Comparison of ENCODE assay signal across 24 cellular contexts in genomic region chr4:23710298-23710697, GRCh38.
"Had no signal": no experiment of that assay in that cellular context is flagged by ENCODE, and none has a peak within 500 bp of the region (broad histone marks: within the 10 kb centered on the region; RNA-seq: fewer than 3 reads in every experiment).

No MANE protein-coding gene starts in this region.

- H3K4me3 Mint-ChIP-seq: stimulated activated effector memory CD8-positive, alpha-beta T cell treated with anti-CD3 and anti-CD28 coated beads, Interleukin-12 subunit alpha, Interleukin-12 subunit beta, amount 100 ng/mL, for 72 hours; stimulated activated memory B cell treated with anti-CD40 and anti-IgM and Interleukin-4, amounts not matched to agents 10 μg/mL and 1 μg/mL and 100 μg/mL, for 72 hours; stimulated activated naive B cell treated with anti-CD40 and anti-IgM and Interleukin-4, amounts not matched to agents 10 μg/mL and 1 μg/mL and 100 μg/mL, for 72 hours; stimulated activated naive CD8-positive, alpha-beta T cell treated with anti-CD3 and anti-CD28 coated beads, Interleukin-15, amount 100 ng/mL, for 72 hours; stimulated activated naive CD8-positive, alpha-beta T cell treated with anti-CD3 and anti-CD28 coated beads, Interleukin-15, Interleukin-2, amounts not matched to agents 100 ng/mL and 50 ng/mL, for 24 hours; type B pancreatic cell had no signal

- H3K4me1 Mint-ChIP-seq: stimulated activated effector memory CD8-positive, alpha-beta T cell treated with anti-CD3 and anti-CD28 coated beads, Interleukin-12 subunit alpha, Interleukin-12 subunit beta, amount 100 ng/mL, for 72 hours; stimulated activated memory B cell treated with anti-CD40 and anti-IgM and Interleukin-4, amounts not matched to agents 10 μg/mL and 1 μg/mL and 100 μg/mL, for 72 hours; stimulated activated naive B cell treated with anti-CD40 and anti-IgM and Interleukin-4, amounts not matched to agents 10 μg/mL and 1 μg/mL and 100 μg/mL, for 72 hours; stimulated activated naive CD8-positive, alpha-beta T cell treated with anti-CD3 and anti-CD28 coated beads, Interleukin-15, amount 100 ng/mL, for 72 hours had no signal

- DNase-seq: stimulated activated CD4-positive, alpha-beta T cell treated with anti-CD3 and anti-CD28 coated beads, Interleukin-2, amount 100 ng/mL, for 48 hours; stimulated activated CD4-positive, alpha-beta T cell treated with anti-CD3 and anti-CD28 coated beads, Interleukin-4, amount 100 ng/mL, for 1 hour; stimulated activated CD4-positive, alpha-beta T cell treated with anti-CD3 and anti-CD28 coated beads, Interleukin-4, amount 100 ng/mL, for 24 hours; stimulated activated CD4-positive, alpha-beta T cell treated with anti-CD3 and anti-CD28 coated beads, Interleukin-4, amount 100 ng/mL, for 4 hours; stimulated activated CD8-positive, alpha-beta memory T cell treated with anti-CD3 and anti-CD28 coated beads, Interleukin-4, amount 100 ng/mL, for 48 hours; stimulated activated naive B cell treated with anti-CD40 and anti-IgM and Interleukin-4, amounts not matched to agents 10 μg/mL and 1 μg/mL and 100 μg/mL, for 72 hours; stimulated activated naive CD4-positive, alpha-beta T cell; stimulated activated naive CD4-positive, alpha-beta T cell treated with Interleukin-2 at 50 U/mL for 16 hours; stimulated activated naive CD8-positive, alpha-beta T cell treated with anti-CD3 and anti-CD28 coated beads, Interleukin-15, amount 100 ng/mL, for 72 hours; stimulated activated naive CD8-positive, alpha-beta T cell treated with anti-CD3 and anti-CD28 coated beads, Interleukin-15, Interleukin-2, amounts not matched to agents 100 U/mL and 50 U/mL, for 24 hours; stomach; substantia nigra; testis; thyroid gland; tibial artery; transverse colon; trophoblast cell; upper lobe of left lung; upper lobe of right lung; uterus had no signal

- H3K9me3 Mint-ChIP-seq: stimulated activated memory B cell treated with anti-CD40 and anti-IgM and Interleukin-4, amounts not matched to agents 10 μg/mL and 1 μg/mL and 100 μg/mL, for 72 hours; stimulated activated naive CD8-positive, alpha-beta T cell treated with anti-CD3 and anti-CD28 coated beads, Interleukin-15, amount 100 ng/mL, for 72 hours; stimulated activated naive CD8-positive, alpha-beta T cell treated with anti-CD3 and anti-CD28 coated beads, Interleukin-15, Interleukin-2, amounts not matched to agents 100 ng/mL and 50 ng/mL, for 24 hours; type B pancreatic cell had no signal

- H3K27ac Mint-ChIP-seq: stimulated activated effector memory CD8-positive, alpha-beta T cell treated with anti-CD3 and anti-CD28 coated beads, Interleukin-12 subunit alpha, Interleukin-12 subunit beta, amount 100 ng/mL, for 72 hours; stimulated activated memory B cell treated with anti-CD40 and anti-IgM and Interleukin-4, amounts not matched to agents 10 μg/mL and 1 μg/mL and 100 μg/mL, for 72 hours; stimulated activated naive B cell treated with anti-CD40 and anti-IgM and Interleukin-4, amounts not matched to agents 10 μg/mL and 1 μg/mL and 100 μg/mL, for 72 hours; stimulated activated naive CD8-positive, alpha-beta T cell treated with anti-CD3 and anti-CD28 coated beads, Interleukin-15, amount 100 ng/mL, for 72 hours; stimulated activated naive CD8-positive, alpha-beta T cell treated with anti-CD3 and anti-CD28 coated beads, Interleukin-15, Interleukin-2, amounts not matched to agents 100 ng/mL and 50 ng/mL, for 24 hours; type B pancreatic cell had no signal

- H3K27me3 Mint-ChIP-seq: stimulated activated memory B cell treated with anti-CD40 and anti-IgM and Interleukin-4, amounts not matched to agents 10 μg/mL and 1 μg/mL and 100 μg/mL, for 72 hours; stimulated activated naive B cell treated with anti-CD40 and anti-IgM and Interleukin-4, amounts not matched to agents 10 μg/mL and 1 μg/mL and 100 μg/mL, for 72 hours; stimulated activated naive CD8-positive, alpha-beta T cell treated with anti-CD3 and anti-CD28 coated beads, Interleukin-15, amount 100 ng/mL, for 72 hours; stimulated activated naive CD8-positive, alpha-beta T cell treated with anti-CD3 and anti-CD28 coated beads, Interleukin-15, Interleukin-2, amounts not matched to agents 100 ng/mL and 50 ng/mL, for 24 hours; type B pancreatic cell had no signal

- H3K36me3 Mint-ChIP-seq: stimulated activated effector memory CD8-positive, alpha-beta T cell treated with anti-CD3 and anti-CD28 coated beads, Interleukin-12 subunit alpha, Interleukin-12 subunit beta, amount 100 ng/mL, for 72 hours; stimulated activated memory B cell treated with anti-CD40 and anti-IgM and Interleukin-4, amounts not matched to agents 10 μg/mL and 1 μg/mL and 100 μg/mL, for 72 hours; stimulated activated naive B cell treated with anti-CD40 and anti-IgM and Interleukin-4, amounts not matched to agents 10 μg/mL and 1 μg/mL and 100 μg/mL, for 72 hours; type B pancreatic cell had no signal
